8 cellular contexts compared by ENCODE assay signal in genomic region chrX:12080265-12080664, GRCh38. TPM values are rescaled to one million over a fixed set of nuclear protein-coding genes. Genes with fewer than 3 reads are reported as not detected.
DNase-seq lines count a peak whose midpoint lies in the region; ATAC-seq, FAIRE-seq and TF ChIP-seq lines count a peak whose summit lies in the region.

No MANE protein-coding gene starts in this region.

- H3K27ac Mint-ChIP-seq in CD8-positive, alpha-beta memory T cell: no peak overlapping the region

- H3K4me1 Mint-ChIP-seq in CD8-positive, alpha-beta memory T cell: no peaks in the 10 kb centered on the region

- ATAC-seq in RWPE2 (ENCODE audit: low read depth) (no peak), HG03442 (IDR thresholded peaks at IDR 0.05; ENCODE audit: unreplicated experiment) (no peak), GM21723 (IDR thresholded peaks at IDR 0.05; ENCODE audit: unreplicated experiment) (no peak)

- H3K27me3 Mint-ChIP-seq in CD8-positive, alpha-beta memory T cell: peaks cover 0 to 2% of the 10 kb centered on the region in 2 donors

- H3K4me1 ChIP-seq in RWPE2 (ENCODE audit: insufficient read depth, poor library complexity, severe bottlenecking): no peaks in the 10 kb centered on the region
- H3K4me1 ChIP-seq in iPS DF 6.9 (ENCODE audit: control insufficient read depth, insufficient read depth, low read length): no peaks in the 10 kb centered on the region
- no peaks in the 10 kb centered on the region for H3K4me1 ChIP-seq in CD8-positive, alpha-beta memory T cell (ENCODE audit: insufficient read depth, low read length)

- FAIRE-seq in HTR-8/SVneo (lab: Jason Lieb, UNC): no peak

- WGBS in iPS DF 6.9 (ENCODE audit: insufficient coverage, insufficient read length): no CpG with 5 or more reads among the region's 1 CpG

- H3K9me3 ChIP-seq in RWPE2 (ENCODE audit: severe bottlenecking): no peaks in the 10 kb centered on the region
- H3K9me3 ChIP-seq in iPS DF 6.9 (ENCODE audit: control insufficient read depth, insufficient read depth, low read length): no peaks in the 10 kb centered on the region
- no peaks in the 10 kb centered on the region for H3K9me3 ChIP-seq in CD8-positive, alpha-beta memory T cell (ENCODE audit: low read length)

- TF ChIP-seq CTCF in RWPE2 (IDR thresholded peaks at IDR 0.05; ENCODE audit: poor library complexity, severe bottlenecking): peak; percentile 49

- CTCF ChIA-PET in CD8-positive, alpha-beta memory T cell (lab: Charles Lee): no interaction called here

- H3K4me3 ChIP-seq in RWPE2 (ENCODE audit: severe bottlenecking) (no peak overlapping the region), iPS DF 6.9 (ENCODE audit: low read length) (no peak overlapping the region)
- H3K4me3 ChIP-seq in CD8-positive, alpha-beta memory T cell (ENCODE audit: low read length): no peak overlapping the region

- no peak overlapping the region for H3K27ac ChIP-seq in RWPE2 (ENCODE audit: poor library complexity, severe bottlenecking)
- no peak overlapping the region for H3K27ac ChIP-seq in iPS DF 6.9 (ENCODE audit: low read length)
- H3K27ac ChIP-seq in CD8-positive, alpha-beta memory T cell (ENCODE audit: low read depth, low read length): no peak overlapping the region

- H3K36me3 Mint-ChIP-seq in CD8-positive, alpha-beta memory T cell: no peaks in the 10 kb centered on the region

- H3K27me3 ChIP-seq in RWPE2 (ENCODE audit: insufficient read depth, poor library complexity, severe bottlenecking) (no peaks in the 10 kb centered on the region), iPS DF 6.9 (ENCODE audit: control insufficient read depth, insufficient read depth, low read length) (no peaks in the 10 kb centered on the region)
- no peaks in the 10 kb centered on the region for H3K27me3 ChIP-seq in CD8-positive, alpha-beta memory T cell (ENCODE audit: insufficient read depth, low read length, poor library complexity, severe bottlenecking)

- POLR2A ChIA-PET in CD8-positive, alpha-beta memory T cell (lab: Charles Lee): no interaction called here

- peak; percentile 68 for DNase-seq in ELF-1 (ENCODE audit: low read depth, low spot score)
- peak; percentile 11 for DNase-seq in HTR-8/SVneo (ENCODE audit: insufficient read length, low spot score)
- no peak for DNase-seq in RWPE2 (ENCODE audit: low spot score)
- peak; percentile 16 for DNase-seq in iPS DF 6.9 (ENCODE audit: low read depth, low spot score)
- no peak for DNase-seq in NCI-H2196 (lab: John Stamatoyannopoulos, UW; ENCODE audit: unreplicated experiment)
- DNase-seq in CD8-positive, alpha-beta memory T cell: no peak

- H3K36me3 ChIP-seq in RWPE2 (ENCODE audit: low read depth) (no peaks in the 10 kb centered on the region), iPS DF 6.9 (ENCODE audit: control insufficient read depth, insufficient read depth, low read length) (no peaks in the 10 kb centered on the region)
- H3K36me3 ChIP-seq in CD8-positive, alpha-beta memory T cell (ENCODE audit: insufficient read depth, low read length): no peaks in the 10 kb centered on the region

- no peak overlapping the region for H3K4me3 Mint-ChIP-seq in CD8-positive, alpha-beta memory T cell

- peaks cover 0 to 2% (median 0%) of the 10 kb centered on the region in 5 donors for H3K9me3 Mint-ChIP-seq in CD8-positive, alpha-beta memory T cell

RNA-seq across cellular contexts. Expression of gene FRMPD4, which starts 58.0 kb away (rescaled TPM):
- not detected for total RNA-seq in CD8-positive, alpha-beta memory T cell
- polyA plus RNA-seq in CD8-positive, alpha-beta memory T cell: not detected

Comparison
In these comparisons a context has a peak if more than half of its experiments do, and no peak if none do; other contexts are left out.
1. DNase-seq: peak in ELF-1 (single experiment), HTR-8/SVneo (single experiment) and iPS DF 6.9 (single experiment); none in RWPE2 (single experiment), NCI-H2196 (single experiment) and CD8-positive, alpha-beta memory T cell (0 of 5).